18 cellular contexts compared by ENCODE assay signal in the genomic region with DNA sequence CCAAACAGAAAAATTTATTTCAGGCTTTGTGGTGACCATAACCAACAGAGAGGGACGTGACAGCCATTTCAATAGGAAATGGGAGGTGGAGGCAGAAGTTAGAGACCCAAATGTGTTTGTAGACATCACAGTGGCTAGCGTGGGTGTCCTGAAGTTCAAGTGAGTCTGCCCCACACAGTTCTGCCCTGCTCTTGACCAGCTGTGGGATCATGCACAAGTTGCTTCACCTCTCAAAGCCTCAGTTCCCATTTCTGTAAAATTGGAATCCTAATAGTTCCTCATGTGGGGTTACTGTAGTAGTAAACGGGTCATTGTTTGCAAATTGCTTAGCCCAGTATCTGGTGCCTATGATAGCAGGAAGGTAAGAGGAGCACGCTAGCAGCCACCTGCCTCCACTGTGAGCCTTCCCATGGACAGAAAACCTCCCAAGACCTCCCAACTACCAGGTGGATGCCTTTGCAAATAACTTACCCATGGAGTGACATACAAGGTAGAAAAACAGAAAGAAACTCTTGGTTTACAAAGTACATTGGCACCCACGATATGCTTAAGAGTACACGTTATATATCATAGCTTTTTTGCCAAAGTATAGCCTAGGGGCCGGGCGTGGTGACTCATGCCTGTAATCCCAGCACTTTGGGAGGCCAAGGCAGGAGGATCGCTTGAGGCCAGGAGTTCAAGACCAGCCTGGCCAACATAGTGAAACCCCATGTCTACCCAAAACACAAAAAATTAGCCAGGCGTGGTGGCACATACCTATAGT. TPM values are rescaled to one million over a fixed set of nuclear protein-coding genes. Genes with fewer than 3 reads are reported as not detected.
DNase-seq lines count a peak whose midpoint lies in the region; ATAC-seq, FAIRE-seq and TF ChIP-seq lines count a peak whose summit lies in the region.
"Had no signal": no experiment of that assay in that cellular context is flagged by ENCODE, and none has a peak within 500 bp of the region (broad histone marks: within the 10 kb centered on the region; RNA-seq: fewer than 3 reads in every experiment).

No MANE protein-coding gene starts in this region.

- H3K9ac ChIP-seq in HepG2 (ENCODE audit: insufficient read depth, low read depth, low read length) (no peak overlapping the region), PC-3 (ENCODE audit: low read length) (no peak overlapping the region)

- BruUV-seq in HepG2 (replicated peaks; lab: Mats Ljungman, UMichigan) = no TSS peak
- no TSS peak for BruUV-seq in PC-3 (replicated peaks; lab: Mats Ljungman, UMichigan)

- no peak overlapping the region for H3K27ac ChIP-seq in right lobe of liver
- H3K27ac ChIP-seq in HepG2 (ENCODE audit: extremely low read length, insufficient read depth, low read length) = no peak overlapping the region
- H3K27ac ChIP-seq in small intestine (ENCODE audit: low read depth in 1 of 2, low read length in 1 of 2) = no peak overlapping the region
- H3K27ac ChIP-seq in PC-3 (ENCODE audit: low read length) = no peak overlapping the region
- no peak overlapping the region for H3K27ac ChIP-seq in testis

- peaks cover 4% of the 10 kb centered on the region for H3K27me3 Mint-ChIP-seq in neural crest cell (ENCODE audit: low read depth)

- peaks cover 34% of the 10 kb centered on the region for H3K4me1 Mint-ChIP-seq in neural crest cell
- H3K4me1 Mint-ChIP-seq: CD4-positive, CD25-positive, alpha-beta regulatory T cell had no signal

- H3K27ac Mint-ChIP-seq in neural crest cell (ENCODE audit: unreplicated experiment) = peak overlapping the region; percentile 47
- H3K27ac Mint-ChIP-seq: CD4-positive, CD25-positive, alpha-beta regulatory T cell had no signal

- FAIRE-seq in HepG2 (lab: Jason Lieb, UNC) (no peak), small intestine (lab: Jason Lieb, UNC) (no peak)
- FAIRE-seq: A204.1, GM18507 had no signal

- DNase-seq in right lobe of liver = peak in 1 of 3 donors; percentile 29
- no peak for DNase-seq in HepG2 (ENCODE audit: low spot score)
- no peak for DNase-seq in left ventricle myocardium superior
- no peak for DNase-seq in neural crest cell (ENCODE audit: low read depth, low spot score)
- DNase-seq in small intestine = no peak
- DNase-seq in PC-3 = no peak
- no peak for DNase-seq in testis
- DNase-seq: CD4-positive, CD25-positive, alpha-beta regulatory T cell; DMS53; NCI-H1105; NCI-H1694 treated with DMSO at 0.1 percent for 48 hours; NCI-H446; NCI-H748 treated with DMSO at 0.1 percent for 48 hours; SHP77 treated with DMSO at 0.1 percent for 48 hours had no signal

- no peak overlapping the region for H3K4me3 ChIP-seq in right lobe of liver
- H3K4me3 ChIP-seq in HepG2 (replicated peaks in 1 of 3; ENCODE audit: insufficient read depth in 1 of 3, low read depth in 2 of 3, low read length in 3 of 3) = no peak overlapping the region
- no peak overlapping the region for H3K4me3 ChIP-seq in small intestine (ENCODE audit: low read depth in 1 of 2, low read length in 2 of 2)
- H3K4me3 ChIP-seq in PC-3 (ENCODE audit: low read length) = no peak overlapping the region
- H3K4me3 ChIP-seq in testis = no peak overlapping the region

- TF ChIP-seq CTCF in right lobe of liver (IDR thresholded peaks at IDR 0.05) (no peak), HepG2 (CRISPR knock-in tag; IDR thresholded peaks at IDR 0.05) (no peak), neural crest cell (conservative IDR thresholded peaks at IDR 0.05) (no peak), PC-3 (conservative IDR thresholded peaks at IDR 0.05; ENCODE audit: low read depth, low read length) (no peak), testis (IDR thresholded peaks at IDR 0.05) (no peak)

- POLR2A ChIA-PET in HepG2 (lab: Yijun Ruan, JAX) = no interaction called here
- POLR2A ChIA-PET in PC-3 (lab: Charles Lee; ENCODE audit: unreplicated experiment) = no interaction called here

- H3K36me3 Mint-ChIP-seq in neural crest cell (ENCODE audit: low read depth) = no peaks in the 10 kb centered on the region
- H3K36me3 Mint-ChIP-seq: CD4-positive, CD25-positive, alpha-beta regulatory T cell had no signal

- no peak overlapping the region for H3K4me2 ChIP-seq in HepG2 (ENCODE audit: low read depth, low read length)
- no peak overlapping the region for H3K4me2 ChIP-seq in PC-3 (ENCODE audit: low read length)

- ATAC-seq in right lobe of liver = peak; percentile 50 to 72 (median 54)
- ATAC-seq in HepG2 = no peak
- ATAC-seq in left ventricle myocardium superior = peak; percentile 53
- ATAC-seq in GM18873 (IDR thresholded peaks at IDR 0.05; ENCODE audit: low FRiP score, unreplicated experiment) = no peak
- no peak for ATAC-seq in PC-3
- ATAC-seq: Panc1 had no signal

- H3K4me3 Mint-ChIP-seq in neural crest cell = no peak overlapping the region
- H3K4me3 Mint-ChIP-seq: CD4-positive, CD25-positive, alpha-beta regulatory T cell had no signal

- no peaks in the 10 kb centered on the region for H3K27me3 ChIP-seq in right lobe of liver
- H3K27me3 ChIP-seq in HepG2 (ENCODE audit: control insufficient read depth in 1 of 2, insufficient read depth in 2 of 2, low read length in 2 of 2) = peaks cover 5 to 33% of the 10 kb centered on the region in 2 experiments; a peak in 4 of 5 replicates
- no peaks in the 10 kb centered on the region for H3K27me3 ChIP-seq in small intestine (ENCODE audit: control insufficient read depth in 2 of 2, insufficient read depth in 2 of 2, low read length in 2 of 2)
- no peaks in the 10 kb centered on the region for H3K27me3 ChIP-seq in PC-3 (ENCODE audit: low read length)
- H3K27me3 ChIP-seq in testis = no peaks in the 10 kb centered on the region

- TF ChIP-seq EP300 in HepG2 (IDR thresholded peaks at IDR 0.05; ENCODE audit: low read depth in 2 of 2, low read length in 2 of 2) (no peak), HepG2 (CRISPR knock-in tag; IDR thresholded peaks at IDR 0.05; ENCODE audit: borderline replicate concordance) (no peak)

- no peaks in the 10 kb centered on the region for H4K20me1 ChIP-seq in HepG2 (ENCODE audit: insufficient read depth, low read length)
- H4K20me1 ChIP-seq in PC-3 (ENCODE audit: low read length) = no peaks in the 10 kb centered on the region

- in situ Hi-C loops in HepG2 (cut with HindIII; ENCODE audit: extremely low pct_ligation_motif_present, low pct_unique_long_range_greater_than_20kb) = no loop called here

- H2AFZ ChIP-seq in HepG2 (ENCODE audit: low read length) (no peak overlapping the region), PC-3 (ENCODE audit: low read length) (no peak overlapping the region)

- H3K36me3 ChIP-seq in right lobe of liver (no peaks in the 10 kb centered on the region), HepG2 (replicated peaks in 1 of 2; ENCODE audit: control insufficient read depth in 1 of 2, insufficient read depth in 2 of 2, low read length in 2 of 2) (no peaks in the 10 kb centered on the region), small intestine (ENCODE audit: control insufficient read depth in 2 of 2, insufficient read depth in 2 of 2, low read length in 2 of 2) (no peaks in the 10 kb centered on the region), PC-3 (ENCODE audit: low read depth, low read length) (no peaks in the 10 kb centered on the region), testis (ENCODE audit: low read depth, missing control alignments) (no peaks in the 10 kb centered on the region)

- no peaks in the 10 kb centered on the region for H3K4me1 ChIP-seq in right lobe of liver
- peaks cover 35% of the 10 kb centered on the region for H3K4me1 ChIP-seq in HepG2 (ENCODE audit: insufficient read depth, low read length)
- H3K4me1 ChIP-seq in small intestine (ENCODE audit: control insufficient read depth in 2 of 2, insufficient read depth in 1 of 2, low read depth in 1 of 2, low read length in 1 of 2) = no peaks in the 10 kb centered on the region
- peaks cover 10% of the 10 kb centered on the region; the same call in 1 of the 2 replicates for H3K4me1 ChIP-seq in PC-3 (ENCODE audit: insufficient read depth, low read length)
- H3K4me1 ChIP-seq in testis = peaks cover 4% of the 10 kb centered on the region

- H3K79me2 ChIP-seq in HepG2 (ENCODE audit: insufficient read depth, low read length) = no peaks in the 10 kb centered on the region
- H3K79me2 ChIP-seq in PC-3 (ENCODE audit: low read length) = no peaks in the 10 kb centered on the region

- no peak for TF ChIP-seq RAD21 in HepG2 (CRISPR knock-in tag; IDR thresholded peaks at IDR 0.05)

- intact Hi-C loops in right lobe of liver (cut with DNase I) = loop anchor here (10.0 kb wide), 2 partner anchors 121 to 151 kb away; a partner anchor contains a TSS
- intact Hi-C loops in HepG2 (cut with micrococcal nuclease; ENCODE audit: unreplicated experiment) = no loop called here
- intact Hi-C loops in left ventricle myocardium superior (cut with micrococcal nuclease) = loop anchor here (10.0 kb wide), 1 partner anchor 121 kb away; a partner anchor contains a TSS
- intact Hi-C loops in PC-3 (cut with micrococcal nuclease) = no loop called here
- intact Hi-C loops in testis (cut with DNase I; ENCODE audit: low total_unique reads) = loop anchor here (10.0 kb wide), 2 partner anchors 121 to 151 kb away; a partner anchor contains a TSS

- no peak for TF ChIP-seq POLR2A in right lobe of liver (IDR thresholded peaks at IDR 0.05)
- TF ChIP-seq POLR2A in HepG2 (IDR thresholded peaks at IDR 0.05; ENCODE audit: insufficient read depth in 1 of 2, low read depth in 2 of 2, low read length in 2 of 2) = no peak
- TF ChIP-seq POLR2A in testis (IDR thresholded peaks at IDR 0.05) = no peak

- CTCF ChIA-PET in HepG2 (lab: Yijun Ruan, JAX; ENCODE audit: low intra/inter-chr PET ratio, low total read pairs) (no interaction called here), PC-3 (lab: Charles Lee) (no interaction called here)

- no peaks in the 10 kb centered on the region for H3K9me2 ChIP-seq in PC-3 (replicated peaks; ENCODE audit: low read length)

- H3F3A ChIP-seq in PC-3 (ENCODE audit: low read length, unreplicated experiment) = no peaks in the 10 kb centered on the region

- WGBS in right lobe of liver (ENCODE audit: insufficient coverage, low coverage, low lambda C conversion rate, missing lambda C conversion rate) = 56% methylated on average over 8 of the region's 10 CpGs
- 59% methylated on average over 10 of the region's 10 CpGs for WGBS in HepG2 (ENCODE audit: low lambda C conversion rate)
- 83 to 90% (median 84%) methylated on average over 10 of the region's 10 CpGs for WGBS in small intestine, 3 donors
- 82 to 86% methylated on average over 10 of the region's 10 CpGs for WGBS in testis, 2 donors

- no peaks in the 10 kb centered on the region for H3K9me3 ChIP-seq in right lobe of liver
- no peaks in the 10 kb centered on the region for H3K9me3 ChIP-seq in HepG2 (ENCODE audit: low read length)
- no peaks in the 10 kb centered on the region for H3K9me3 ChIP-seq in small intestine (ENCODE audit: control insufficient read depth, low read depth)
- no peaks in the 10 kb centered on the region for H3K9me3 ChIP-seq in PC-3 (ENCODE audit: low read length)
- H3K9me3 ChIP-seq in testis = no peaks in the 10 kb centered on the region

- no peaks in the 10 kb centered on the region for H3K9me3 Mint-ChIP-seq in neural crest cell
- H3K9me3 Mint-ChIP-seq: CD4-positive, CD25-positive, alpha-beta regulatory T cell had no signal

RNA-seq across cellular contexts. Expression of a gene that starts 29.1 kb away (rescaled TPM):
- total RNA-seq in right lobe of liver = under 1 TPM in 3 of 6 experiments, not detected in 3; 0.06 to 0.53 (median 0.12) TPM
- not detected in 2 replicates for total RNA-seq in HepG2 (2016; rRNA removed; fragmentation: Illumina TruSeq; extraction: Trizol)
- not detected in 2 replicates for total RNA-seq in HepG2 (2016; cell fraction: cytosol; rRNA removed; fragmentation: Illumina TruSeq; extraction: Trizol; ENCODE audit: low read depth)
- total RNA-seq in HepG2 (2016; cell fraction: insoluble cytoplasmic fraction; rRNA removed; fragmentation: Illumina TruSeq; extraction: Trizol) = not detected in 2 replicates
- not detected in 2 replicates for total RNA-seq in HepG2 (2016; cell fraction: membrane; rRNA removed; fragmentation: Illumina TruSeq; extraction: Trizol)
- total RNA-seq in HepG2 (2016; cell fraction: nucleus; rRNA removed; fragmentation: Illumina TruSeq; extraction: Trizol) = not detected in 2 replicates
- not detected in 2 replicates for polyA plus RNA-seq in HepG2 (2011; rRNA removed)
- 0.01 and 0.03 TPM in 2 replicates for polyA plus RNA-seq in HepG2 (2011; cell fraction: cytosol; rRNA removed)
- 0.03 and 0.08 TPM in 2 replicates for polyA plus RNA-seq in HepG2 (2011; cell fraction: nucleus; rRNA removed)
- 0.08 and 0.11 TPM in 2 replicates for polyA plus RNA-seq in HepG2 (2012)
- not detected in 2 replicates for polyA plus RNA-seq in HepG2 (2016; cell fraction: cytosol; fragmentation: Illumina TruSeq; extraction: Trizol; ENCODE audit: low read depth)
- polyA plus RNA-seq in HepG2 (2016; cell fraction: insoluble cytoplasmic fraction; fragmentation: Illumina TruSeq; extraction: Trizol; ENCODE audit: low read depth) = not detected in 2 replicates
- polyA plus RNA-seq in HepG2 (2016; cell fraction: membrane; fragmentation: Illumina TruSeq; extraction: Trizol; ENCODE audit: low read depth) = not detected in 2 replicates
- 0.27 TPM in 1 of 2 replicates, not detected in the other for polyA plus RNA-seq in HepG2 (2016; cell fraction: nucleus; fragmentation: Illumina TruSeq; extraction: Trizol; ENCODE audit: insufficient read depth, low read depth)
- 0.04 and 0.80 TPM in 2 replicates for polyA minus RNA-seq in HepG2 (2011; rRNA and poly(A)+ RNA removed; ENCODE audit: low replicate concordance)
- polyA minus RNA-seq in HepG2 (2011; cell fraction: cytosol; rRNA and poly(A)+ RNA removed) = not detected in 2 replicates
- not detected in 2 replicates for polyA minus RNA-seq in HepG2 (2011; cell fraction: nucleus; rRNA and poly(A)+ RNA removed)
- total RNA-seq in left ventricle myocardium superior = not detected
- 1.6 and 1.7 TPM in 2 replicates for total RNA-seq in neural crest cell
- under 1 TPM; 0.22 to 0.45 (median 0.27) TPM for polyA plus RNA-seq in small intestine
- 0.95 and 1.4 TPM in 2 replicates for total RNA-seq in PC-3 (2014; rRNA removed)
- total RNA-seq in testis = 10 to 100 TPM; 22.0 to 73.3 TPM
- 59.0 TPM for polyA plus RNA-seq in testis (ENCODE audit: insufficient read depth, low read depth, low replicate concordance)
- total RNA-seq: CD4-positive, CD25-positive, alpha-beta regulatory T cell had no signal
- polyA plus RNA-seq: CD4-positive, CD25-positive, alpha-beta regulatory T cell had no signal

Comparison
In these comparisons a context has a peak if more than half of its experiments do, and no peak if none do; other contexts are left out.
1. ATAC-seq: peak in right lobe of liver (4 of 4) and left ventricle myocardium superior (single experiment); none in HepG2 (single experiment), GM18873 (single experiment) and PC-3 (single experiment).
2. intact Hi-C loops: an anchor here in right lobe of liver (10.0 kb wide), left ventricle myocardium superior (10.0 kb wide) and testis (10.0 kb wide); none called in HepG2 and PC-3.